Comparison of ENCODE assay signal across 35 cellular contexts in genomic region chr2:165011199-165011598, GRCh38. TPM values are rescaled to one million over a fixed set of nuclear protein-coding genes. Genes with fewer than 3 reads are reported as not detected.
"Had no signal": no experiment of that assay in that cellular context is flagged by ENCODE, and none has a peak within 500 bp of the region (broad histone marks: within the 10 kb centered on the region; RNA-seq: fewer than 3 reads in every experiment).

No MANE protein-coding gene starts in this region.

- H3K4me3 ChIP-seq: ascending aorta, breast epithelium, coronary artery, dorsolateral prefrontal cortex, gastrocnemius medialis, heart left ventricle had no signal

- H3K27me3 ChIP-seq: ascending aorta, breast epithelium, gastrocnemius medialis had no signal

- H3K36me3 ChIP-seq: ascending aorta, breast epithelium, gastrocnemius medialis, heart left ventricle, WERI-Rb-1 had no signal

- ATAC-seq: activated CD4-positive, alpha-beta T cell treated with anti-CD3 and anti-CD28 coated beads for 36 hours; activated CD8-positive, alpha-beta memory T cell treated with anti-CD3 and anti-CD28 coated beads, Interleukin-2, amount 10 ng/mL, durations not matched to agents 7 days and 5 days; activated CD8-positive, alpha-beta T cell treated with anti-CD3 and anti-CD28 coated beads, Interleukin-2, amount 10 ng/mL, durations not matched to agents 7 days and 5 days; activated naive CD4-positive, alpha-beta T cell treated with anti-CD3 and anti-CD28 coated beads, Interleukin-2, amount 50 U/mL, for 72 hours; activated T-cell treated with anti-CD3 and anti-CD28 coated beads, Interleukin-2, amount 50 U/mL, for 72 hours; esophagus mucosa; gastrocnemius medialis; heart left ventricle; T-helper 17 cell had no signal

- H3K4me1 Mint-ChIP-seq: activated CD4-positive, alpha-beta T cell treated with anti-CD3 and anti-CD28 coated beads for 36 hours; activated CD4-positive, alpha-beta T cell treated with anti-CD3 and anti-CD28 coated beads, Interleukin-2, amount 10 ng/mL, durations not matched to agents 24 days and 14 days; activated CD8-positive, alpha-beta memory T cell treated with anti-CD3 and anti-CD28 coated beads, Interleukin-2, amount 10 ng/mL, durations not matched to agents 7 days and 5 days; activated naive CD4-positive, alpha-beta T cell treated with anti-CD3 and anti-CD28 coated beads, Interleukin-2, amount 10 ng/mL, durations not matched to agents 7 days and 5 days; brain; central memory CD8-positive, alpha-beta T cell; endodermal cell had no signal

- H3K27me3 Mint-ChIP-seq: brain had no signal

- H3K9me3 ChIP-seq: ascending aorta, breast epithelium, gastrocnemius medialis, heart left ventricle had no signal

- DNase-seq: activated CD4-positive, alpha-beta memory T cell treated with anti-CD3 and anti-CD28 coated beads for 36 hours; activated CD4-positive, alpha-beta T cell treated with anti-CD3 and anti-CD28 coated beads for 36 hours; activated CD4-positive, alpha-beta T cell treated with anti-CD3 and anti-CD28 coated beads, Interleukin-2, amount 10 ng/mL, durations not matched to agents 24 days and 14 days; activated CD4-positive, CD25-positive, alpha-beta regulatory T cell; activated CD4-positive, CD25-positive, alpha-beta regulatory T cell treated with anti-CD3 and anti-CD28 coated beads, Interleukin-2, amount 50 U/mL, for 72 hours; activated CD8-positive, alpha-beta memory T cell treated with anti-CD3 and anti-CD28 coated beads, Interleukin-2, amount 10 ng/mL, durations not matched to agents 7 days and 5 days; activated CD8-positive, alpha-beta memory T cell treated with anti-CD3 and anti-CD28 coated beads, Interleukin-2, amount 50 U/mL, for 4 hours; activated CD8-positive, alpha-beta T cell treated with anti-CD3 and anti-CD28 coated beads, Interleukin-2, amount 10 ng/mL, durations not matched to agents 7 days and 5 days; activated gamma-delta T cell; activated naive CD4-positive, alpha-beta T cell; activated naive CD4-positive, alpha-beta T cell treated with anti-CD3 and anti-CD28 coated beads, Interleukin-2, amount 10 ng/mL, durations not matched to agents 7 days and 5 days; activated naive CD8-positive, alpha-beta T cell treated with anti-CD3 and anti-CD28 coated beads, Interleukin-2, amount 10 ng/mL, durations not matched to agents 7 days and 5 days; activated T-cell treated with anti-CD3 and anti-CD28 coated beads, Interleukin-2, amount 50 U/mL, for 1 hour; activated T-cell treated with anti-CD3 and anti-CD28 coated beads, Interleukin-2, amount 50 U/mL, for 72 hours; dorsolateral prefrontal cortex; effector memory CD4-positive, alpha-beta T cell; endodermal cell; foreskin fibroblast; gastrocnemius medialis; glutamatergic neuron; heart left ventricle; T-helper 1 cell; T-helper 17 cell; T1000; WERI-Rb-1 had no signal

- H3K4me3 Mint-ChIP-seq: activated CD4-positive, alpha-beta memory T cell treated with anti-CD3 and anti-CD28 coated beads for 36 hours; activated CD4-positive, alpha-beta T cell treated with anti-CD3 and anti-CD28 coated beads for 36 hours; activated CD4-positive, alpha-beta T cell treated with anti-CD3 and anti-CD28 coated beads, Interleukin-2, amount 10 ng/mL, durations not matched to agents 24 days and 14 days; activated CD8-positive, alpha-beta memory T cell treated with anti-CD3 and anti-CD28 coated beads, Interleukin-2, amount 10 ng/mL, durations not matched to agents 7 days and 5 days; activated CD8-positive, alpha-beta T cell treated with anti-CD3 and anti-CD28 coated beads, Interleukin-2, amount 10 ng/mL, durations not matched to agents 7 days and 5 days; activated naive CD4-positive, alpha-beta T cell treated with anti-CD3 and anti-CD28 coated beads, Interleukin-2, amount 10 ng/mL, durations not matched to agents 7 days and 5 days; activated naive CD8-positive, alpha-beta T cell treated with anti-CD3 and anti-CD28 coated beads, Interleukin-2, amount 10 ng/mL, durations not matched to agents 7 days and 5 days; activated T-cell treated with anti-CD3 and anti-CD28 coated beads, Interleukin-2, amount 50 U/mL, for 72 hours; brain; central memory CD8-positive, alpha-beta T cell; dendritic cell treated with granulocyte-macrophage colony-stimulating factor and Interleukin-4, amounts not matched to agents 40 ng/mL and 50 ng/mL, for 4 days; endodermal cell; T-helper 17 cell; T-helper 2 cell treated with Interferon-gamma antibody and Interleukin-4, amounts not matched to agents 5 μg/mL and 100 μg/mL, for 36 hours had no signal

- H3K36me3 Mint-ChIP-seq: activated CD4-positive, alpha-beta memory T cell treated with anti-CD3 and anti-CD28 coated beads for 36 hours; activated CD8-positive, alpha-beta memory T cell treated with anti-CD3 and anti-CD28 coated beads, Interleukin-2, amount 10 ng/mL, durations not matched to agents 7 days and 5 days; activated naive CD4-positive, alpha-beta T cell treated with anti-CD3 and anti-CD28 coated beads, Interleukin-2, amount 10 ng/mL, durations not matched to agents 7 days and 5 days; activated naive CD4-positive, alpha-beta T cell treated with anti-CD3 and anti-CD28 coated beads, Interleukin-2, amount 50 U/mL, for 72 hours; activated naive CD8-positive, alpha-beta T cell treated with anti-CD3 and anti-CD28 coated beads, Interleukin-2, amount 10 ng/mL, durations not matched to agents 7 days and 5 days; brain had no signal

- H3K9me3 Mint-ChIP-seq: activated CD4-positive, alpha-beta memory T cell treated with anti-CD3 and anti-CD28 coated beads for 36 hours; activated CD4-positive, alpha-beta T cell treated with anti-CD3 and anti-CD28 coated beads, Interleukin-2, amount 10 ng/mL, durations not matched to agents 24 days and 14 days; activated naive CD4-positive, alpha-beta T cell treated with anti-CD3 and anti-CD28 coated beads, Interleukin-2, amount 10 ng/mL, durations not matched to agents 7 days and 5 days; activated naive CD4-positive, alpha-beta T cell treated with anti-CD3 and anti-CD28 coated beads, Interleukin-2, amount 50 U/mL, for 72 hours; activated naive CD8-positive, alpha-beta T cell treated with anti-CD3 and anti-CD28 coated beads, Interleukin-2, amount 10 ng/mL, durations not matched to agents 7 days and 5 days; activated T-cell treated with anti-CD3 and anti-CD28 coated beads, Interleukin-2, amount 50 U/mL, for 72 hours; brain; central memory CD8-positive, alpha-beta T cell; dendritic cell treated with granulocyte-macrophage colony-stimulating factor and Interleukin-4, amounts not matched to agents 40 ng/mL and 50 ng/mL, for 4 days; endodermal cell; T-helper 2 cell treated with Interferon-gamma antibody and Interleukin-4, amounts not matched to agents 5 μg/mL and 100 μg/mL, for 36 hours had no signal

- H3K27ac Mint-ChIP-seq: activated CD4-positive, alpha-beta memory T cell treated with anti-CD3 and anti-CD28 coated beads for 36 hours; activated CD4-positive, alpha-beta T cell treated with anti-CD3 and anti-CD28 coated beads for 36 hours; activated CD4-positive, alpha-beta T cell treated with anti-CD3 and anti-CD28 coated beads, Interleukin-2, amount 10 ng/mL, durations not matched to agents 24 days and 14 days; activated CD8-positive, alpha-beta memory T cell treated with anti-CD3 and anti-CD28 coated beads, Interleukin-2, amount 10 ng/mL, durations not matched to agents 7 days and 5 days; activated CD8-positive, alpha-beta T cell treated with anti-CD3 and anti-CD28 coated beads, Interleukin-2, amount 10 ng/mL, durations not matched to agents 7 days and 5 days; activated naive CD4-positive, alpha-beta T cell treated with anti-CD3 and anti-CD28 coated beads, Interleukin-2, amount 10 ng/mL, durations not matched to agents 7 days and 5 days; activated naive CD4-positive, alpha-beta T cell treated with anti-CD3 and anti-CD28 coated beads, Interleukin-2, amount 50 U/mL, for 72 hours; activated naive CD8-positive, alpha-beta T cell treated with anti-CD3 and anti-CD28 coated beads, Interleukin-2, amount 10 ng/mL, durations not matched to agents 7 days and 5 days; activated T-cell treated with anti-CD3 and anti-CD28 coated beads, Interleukin-2, amount 50 U/mL, for 72 hours; brain; dendritic cell treated with granulocyte-macrophage colony-stimulating factor and Interleukin-4, amounts not matched to agents 40 ng/mL and 50 ng/mL, for 4 days; endodermal cell; T-helper 17 cell; T-helper 2 cell treated with Interferon-gamma antibody and Interleukin-4, amounts not matched to agents 5 μg/mL and 100 μg/mL, for 36 hours had no signal

- H3K27ac ChIP-seq: ascending aorta, breast epithelium, coronary artery, dorsolateral prefrontal cortex, gastrocnemius medialis, heart left ventricle, WERI-Rb-1 had no signal

- H3K4me1 ChIP-seq: ascending aorta, breast epithelium, gastrocnemius medialis, heart left ventricle had no signal

RNA-seq across cellular contexts. Expression of gene SLC38A11, which starts 55.9 kb away (rescaled TPM):
- total RNA-seq: activated CD4-positive, alpha-beta memory T cell treated with anti-CD3 and anti-CD28 coated beads for 36 hours; activated CD4-positive, alpha-beta T cell treated with anti-CD3 and anti-CD28 coated beads for 36 hours; activated CD4-positive, alpha-beta T cell treated with anti-CD3 and anti-CD28 coated beads, Interleukin-2, amount 10 ng/mL, durations not matched to agents 24 days and 14 days; activated CD8-positive, alpha-beta memory T cell treated with anti-CD3 and anti-CD28 coated beads for 36 hours; activated CD8-positive, alpha-beta memory T cell treated with anti-CD3 and anti-CD28 coated beads, Interleukin-2, amount 10 ng/mL, durations not matched to agents 7 days and 5 days; activated CD8-positive, alpha-beta T cell treated with anti-CD3 and anti-CD28 coated beads, Interleukin-2, amount 10 ng/mL, durations not matched to agents 7 days and 5 days; activated naive CD4-positive, alpha-beta T cell treated with anti-CD3 and anti-CD28 coated beads, Interleukin-2, amount 50 U/mL, for 72 hours; activated naive CD8-positive, alpha-beta T cell treated with anti-CD3 and anti-CD28 coated beads, Interleukin-2, amount 10 ng/mL, durations not matched to agents 7 days and 5 days; activated T-cell treated with anti-CD3 and anti-CD28 coated beads, Interleukin-2, amount 50 U/mL, for 72 hours; ascending aorta; endodermal cell had no signal
